Comparison of ENCODE assay signal across 8 cellular contexts in the genomic region with DNA sequence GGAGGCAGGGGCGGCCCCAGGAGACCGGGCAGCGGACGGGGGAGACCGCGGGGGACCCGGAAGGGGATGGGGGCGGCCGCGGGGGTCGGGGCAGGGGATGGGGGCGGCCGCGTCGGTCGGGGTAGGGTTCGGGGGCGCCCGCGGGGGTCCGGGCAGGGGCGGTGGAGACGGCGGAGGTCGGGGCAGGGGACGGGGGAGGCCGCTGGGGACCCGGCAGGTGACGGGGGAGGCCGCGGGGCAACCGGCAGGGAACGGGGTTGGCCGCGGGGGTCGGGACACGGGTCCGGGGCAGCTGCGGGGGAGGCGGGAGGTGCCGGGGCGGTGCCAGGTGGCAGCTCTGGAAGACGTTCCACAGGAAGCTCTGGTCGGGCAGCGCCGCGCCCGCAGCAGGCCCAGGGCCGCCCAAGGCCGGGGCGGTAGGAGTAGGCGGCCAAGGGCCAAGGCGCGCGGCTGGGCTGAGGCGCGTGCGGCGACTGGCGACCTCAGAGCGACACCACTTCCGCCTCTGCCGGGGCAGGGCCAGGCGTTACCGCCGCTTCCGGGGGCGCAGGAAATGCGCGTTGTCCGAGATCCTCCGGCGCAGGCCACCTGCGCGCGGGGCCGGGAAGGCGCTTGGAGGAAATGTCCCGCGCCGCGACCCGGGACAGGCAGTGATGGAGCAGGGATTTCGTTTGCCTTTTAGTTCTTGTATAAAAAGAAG. TPM values are rescaled to one million over a fixed set of nuclear protein-coding genes. Genes with fewer than 3 reads are reported as not detected.
A peak's percentile ranks its signal among the peaks of the same experiment; 100 is the strongest.
DNase-seq lines count a peak whose midpoint lies in the region; ATAC-seq and TF ChIP-seq lines count a peak whose summit lies in the region.
"Not testable (repeated sequence)": the region's sequence is repeated elsewhere in the genome, so short reads cannot be mapped to it uniquely, and the experiment has no call there.

No MANE protein-coding gene starts in this region.

- H3K79me2 ChIP-seq in SK-N-SH (ENCODE audit: insufficient read depth): not testable (repeated sequence)

- H3K4me3 Mint-ChIP-seq in activated naive CD4-positive, alpha-beta T cell treated with anti-CD3 and anti-CD28 coated beads, Interleukin-2, amount 50 U/mL, for 24 hours: peak overlapping the region; percentile 84
- H3K4me3 Mint-ChIP-seq in naive B cell: peak overlapping the region; percentile 59 to 94 (median 82)

- H3K27ac ChIP-seq in SK-N-SH (ENCODE audit: low read depth in 2 of 2, low read length in 1 of 2): not testable (repeated sequence)

- ATAC-seq in GM19463 (IDR thresholded peaks at IDR 0.05; ENCODE audit: unreplicated experiment): peak; percentile 98
- ATAC-seq in HG03280 (IDR thresholded peaks at IDR 0.05; ENCODE audit: unreplicated experiment): peak; percentile 97
- ATAC-seq in naive B cell (ENCODE audit: low read depth in 2 of 2): peak; percentile 92 to 94

- H3K4me1 ChIP-seq in SK-N-SH (ENCODE audit: control insufficient read depth in 1 of 2, insufficient read depth in 2 of 2, low read depth in 1 of 2, low read length in 1 of 2): not testable (repeated sequence)

- peaks cover 30% of the 10 kb centered on the region for H3K4me1 Mint-ChIP-seq in activated naive CD4-positive, alpha-beta T cell treated with anti-CD3 and anti-CD28 coated beads, Interleukin-2, amount 50 U/mL, for 24 hours
- H3K4me1 Mint-ChIP-seq in naive B cell: peaks cover 0 to 18% (median 4%) of the 10 kb centered on the region in 3 donors

- TF ChIP-seq RAD21 in SK-N-SH (IDR thresholded peaks at IDR 0.05; ENCODE audit: low read length): not testable (repeated sequence)

- not testable (repeated sequence) for H3F3A ChIP-seq in SK-N-SH (replicated peaks; ENCODE audit: insufficient read depth)

- peak overlapping the region; percentile 23 to 34; a peak in 3 of 4 replicates for H3K4me3 ChIP-seq in SK-N-SH (ENCODE audit: low read depth in 2 of 2, low read length in 1 of 2)

- TF ChIP-seq EP300 in SK-N-SH (IDR thresholded peaks at IDR 0.05; ENCODE audit: borderline replicate concordance in 1 of 2, low read depth in 1 of 2, low read length in 1 of 2): not testable (repeated sequence)

- not testable (repeated sequence) for H3K9me2 ChIP-seq in SK-N-SH

- peak; percentile 71 for DNase-seq in COLO829 (ENCODE audit: low spot score)
- peak; percentile 82 for DNase-seq in SK-N-SH
- DNase-seq in foreskin melanocyte: peak; percentile 50
- peak; percentile 78 for DNase-seq in naive B cell
- DNase-seq in stimulated activated CD8-positive, alpha-beta memory T cell treated with anti-CD3 and anti-CD28 coated beads, Interleukin-15, amount 100 ng/mL, for 24 hours (ENCODE audit: low read depth): peak; percentile 49

- not testable (repeated sequence) for H3K36me3 ChIP-seq in SK-N-SH (replicated peaks in 1 of 2; ENCODE audit: control insufficient read depth in 1 of 2, insufficient read depth in 2 of 2, low read length in 1 of 2)

- TF ChIP-seq CTCF in SK-N-SH (IDR thresholded peaks at IDR 0.05): not testable (repeated sequence)

- H3K9ac ChIP-seq in SK-N-SH: not testable (repeated sequence)

- CTCF ChIA-PET in SK-N-SH (lab: Yijun Ruan, JAX): not testable (repeated sequence)

- not testable (repeated sequence) for H4K20me1 ChIP-seq in SK-N-SH (ENCODE audit: insufficient read depth)

- not testable (repeated sequence) for H3K9me3 Mint-ChIP-seq in activated naive CD4-positive, alpha-beta T cell treated with anti-CD3 and anti-CD28 coated beads, Interleukin-2, amount 50 U/mL, for 24 hours; naive B cell

- POLR2A ChIA-PET in SK-N-SH (lab: Yijun Ruan, JAX): not testable (repeated sequence)

- H3K36me3 Mint-ChIP-seq in activated naive CD4-positive, alpha-beta T cell treated with anti-CD3 and anti-CD28 coated beads, Interleukin-2, amount 50 U/mL, for 24 hours; naive B cell: not testable (repeated sequence)

- H3K27me3 ChIP-seq in SK-N-SH (ENCODE audit: insufficient read depth): not testable (repeated sequence)

- not testable (repeated sequence) for H3K4me2 ChIP-seq in SK-N-SH

- peak overlapping the region; percentile 92 for H3K27ac Mint-ChIP-seq in activated naive CD4-positive, alpha-beta T cell treated with anti-CD3 and anti-CD28 coated beads, Interleukin-2, amount 50 U/mL, for 24 hours
- peak overlapping the region in 4 of 6 donors; percentile 41 to 95 (median 70) for H3K27ac Mint-ChIP-seq in naive B cell

- not testable (repeated sequence) for H3K27me3 Mint-ChIP-seq in activated naive CD4-positive, alpha-beta T cell treated with anti-CD3 and anti-CD28 coated beads, Interleukin-2, amount 50 U/mL, for 24 hours; naive B cell

- H2AFZ ChIP-seq in SK-N-SH (ENCODE audit: low read depth): not testable (repeated sequence)

- not testable (repeated sequence) for H3K9me3 ChIP-seq in SK-N-SH

- WGBS in SK-N-SH (ENCODE audit: low lambda C conversion rate): no CpG with 5 or more reads among the region's 84 CpGs

TF ChIP-seq in SK-N-SH, 30 proteins besides CTCF, POLR2A, EP300 and RAD21:
- TF ChIP-seq, protein P1, sequence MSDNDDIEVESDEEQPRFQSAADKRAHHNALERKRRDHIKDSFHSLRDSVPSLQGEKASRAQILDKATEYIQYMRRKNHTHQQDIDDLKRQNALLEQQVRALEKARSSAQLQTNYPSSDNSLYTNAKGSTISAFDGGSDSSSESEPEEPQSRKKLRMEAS (IDR thresholded peaks at IDR 0.05; ENCODE audit: low read depth): peak; percentile 30; the same call in 1 of the 2 replicates
- TF ChIP-seq MXI1 (IDR thresholded peaks at IDR 0.05; ENCODE audit: low read depth, low read length) (0 out of 2 replicates have a peak, but pooled peaks have one; percentile 27), GABPA (IDR thresholded peaks at IDR 0.05; ENCODE audit: low read depth) (peak; percentile 74), NRF1 (IDR thresholded peaks at IDR 0.05; ENCODE audit: low read depth, low read length) (0 out of 2 replicates have a peak, but pooled peaks have one; percentile 34), ELF1 (IDR thresholded peaks at IDR 0.05) (peak; percentile 73)

RNA-seq across cellular contexts. Expression of a gene that starts 45.9 kb away (rescaled TPM):
- 11.3 and 17.3 TPM in 2 replicates for polyA plus RNA-seq in SK-N-SH (2012; rRNA removed)
- 5.5 and 10.9 TPM in 2 replicates for polyA plus RNA-seq in SK-N-SH (2012; cell fraction: cytosol; rRNA removed)
- polyA plus RNA-seq in SK-N-SH (2012; cell fraction: nucleus; rRNA removed): 119 and 155 TPM in 2 replicates
- 1 to 10 TPM; 1.1 to 4.8 (median 2.3) TPM for polyA plus RNA-seq in naive B cell (ENCODE audit: low read depth in 6 of 6)
